ENCODE assay signal across 31 cellular contexts in genomic region chr16:76318565-76318964, GRCh38. TPM values are rescaled to one million over a fixed set of nuclear protein-coding genes. Genes with fewer than 3 reads are reported as not detected.
A peak's percentile ranks its signal among the peaks of the same experiment; 100 is the strongest.
DNase-seq lines count a peak whose midpoint lies in the region; ATAC-seq, FAIRE-seq and TF ChIP-seq lines count a peak whose summit lies in the region.
"Had no signal": no experiment of that assay in that cellular context is flagged by ENCODE, and none has a peak within 500 bp of the region (broad histone marks: within the 10 kb centered on the region; RNA-seq: fewer than 3 reads in every experiment).

No MANE protein-coding gene starts in this region.

- in situ Hi-C loops in HAP-1 (cut with MboI; ENCODE audit: low sequenced_read_pairs): no loop called here

- H3K36me3 ChIP-seq in kidney (ENCODE audit: control insufficient read depth in 1 of 2, insufficient read depth in 2 of 2, low read length in 2 of 2) (no peaks in the 10 kb centered on the region), HAP-1 (replicated peaks) (no peaks in the 10 kb centered on the region)
- H3K36me3 ChIP-seq: BE2C, BLaER1 had no signal

- H3K9me3 ChIP-seq in kidney (ENCODE audit: control insufficient read depth in 1 of 2, low read length in 2 of 2) (no peaks in the 10 kb centered on the region), HAP-1 (no peaks in the 10 kb centered on the region)
- H3K9me3 ChIP-seq: BE2C, BLaER1 had no signal

- DNase-seq in kidney (no peak), HAP-1 (ENCODE audit: low spot score in 2 of 2) (no peak), NCI-H2196 (lab: John Stamatoyannopoulos, UW; ENCODE audit: unreplicated experiment) (no peak)
- DNase-seq in activated effector memory CD4-positive, alpha-beta T cell treated with Interleukin-2 at 50 U/mL for 16 hours: no peak
- DNase-seq: ACHN; BE2C; C1 segment of cervical spinal cord; CD4-positive, alpha-beta memory T cell; CD4-positive, CD25-positive, alpha-beta regulatory T cell; CD8-positive, alpha-beta memory T cell; COR-L47; DMS 273 treated with DMSO at 0.1 percent for 48 hours; DMS153; DMS53; DMS79; DND-41; EL; GF-D8 had no signal

- no peaks in the 10 kb centered on the region for H3K27me3 ChIP-seq in HAP-1 (ENCODE audit: low read depth)
- H3K27me3 ChIP-seq: BE2C, BLaER1 had no signal

- intact Hi-C loops in kidney (cut with DNase I): no loop called here

- H3K4me3 ChIP-seq in kidney (ENCODE audit: low read length in 2 of 2) (no peak overlapping the region), HAP-1 (no peak overlapping the region)
- H3K4me3 ChIP-seq: BLaER1 had no signal

- H3K4me1 ChIP-seq in kidney (ENCODE audit: control insufficient read depth in 1 of 2, insufficient read depth in 1 of 2, low read depth in 1 of 2, low read length in 2 of 2): no peaks in the 10 kb centered on the region
- H3K4me1 ChIP-seq in HAP-1: no peaks in the 10 kb centered on the region
- H3K4me1 ChIP-seq: BE2C, BLaER1 had no signal

- no peak for TF ChIP-seq CTCF in kidney (IDR thresholded peaks at IDR 0.05; ENCODE audit: borderline replicate concordance, extremely low read depth, insufficient read depth)

- no peak overlapping the region for H3K27ac ChIP-seq in kidney (ENCODE audit: low read depth in 2 of 2, low read length in 2 of 2)
- H3K27ac ChIP-seq: 22Rv1, BLaER1 had no signal

- ATAC-seq in GM19397 (IDR thresholded peaks at IDR 0.05; ENCODE audit: unreplicated experiment): no peak

- peak; percentile 74 for FAIRE-seq in A204.1 (lab: Jason Lieb, UNC)
- FAIRE-seq in TTC549 (lab: Jason Lieb, UNC): peak; percentile 33
- peak; percentile 45 for FAIRE-seq in colon (lab: Jason Lieb, UNC)
- peak; percentile 80 for FAIRE-seq in kidney (lab: Jason Lieb, UNC)
- FAIRE-seq: GM12891, GM19239 had no signal

- no peak overlapping the region for H3K9ac ChIP-seq in kidney (ENCODE audit: low read length in 2 of 2)
- H3K9ac ChIP-seq: BLaER1 had no signal

RNA-seq across cellular contexts. Expression of gene CNTNAP4, which starts 41.4 kb away (rescaled TPM):
- not detected for total RNA-seq in kidney
- polyA plus RNA-seq in kidney (ENCODE audit: insufficient read depth, low read depth, low replicate concordance): not detected
- total RNA-seq: A172; A673; CD4-positive, alpha-beta memory T cell; CD4-positive, CD25-positive, alpha-beta regulatory T cell; CD8-positive, alpha-beta memory T cell; G401 had no signal
- polyA plus RNA-seq: AG04450; CD14-positive monocyte; CD4-positive, alpha-beta memory T cell; CD4-positive, CD25-positive, alpha-beta regulatory T cell; CD8-positive, alpha-beta memory T cell had no signal
